1 cellular context compared by ENCODE assay signal in the genomic region with DNA sequence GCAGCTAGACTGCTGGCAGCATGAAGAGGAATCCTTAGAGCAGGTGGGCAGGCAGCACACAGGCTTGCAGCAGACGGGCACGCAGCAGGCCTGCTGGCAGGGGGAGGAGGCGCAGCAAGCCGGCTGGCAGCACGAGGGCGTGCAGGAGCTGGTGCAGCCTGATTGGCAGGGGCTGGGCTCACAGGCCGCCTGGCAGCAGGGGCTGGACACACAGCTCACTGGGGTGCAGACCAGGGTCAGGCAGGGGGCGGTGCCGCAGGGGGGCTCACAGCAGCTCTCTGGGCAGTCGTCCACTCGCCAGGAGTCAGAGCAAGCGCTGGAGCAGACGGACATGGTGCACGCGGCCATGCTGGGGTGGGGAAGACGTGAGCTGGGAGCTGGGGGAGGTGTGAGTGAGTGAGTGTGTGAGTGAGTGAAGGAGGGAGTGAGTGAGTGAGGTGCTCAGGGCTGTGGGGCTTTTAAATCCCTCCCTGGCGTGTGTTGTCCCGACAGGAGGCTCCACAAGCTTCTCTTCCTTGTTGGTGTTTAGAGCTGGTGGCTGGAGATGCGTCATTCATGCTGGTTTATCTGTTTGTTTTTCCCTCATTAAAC.
TF ChIP-seq lines count a peak whose summit lies in the region.

A gene with protein sequence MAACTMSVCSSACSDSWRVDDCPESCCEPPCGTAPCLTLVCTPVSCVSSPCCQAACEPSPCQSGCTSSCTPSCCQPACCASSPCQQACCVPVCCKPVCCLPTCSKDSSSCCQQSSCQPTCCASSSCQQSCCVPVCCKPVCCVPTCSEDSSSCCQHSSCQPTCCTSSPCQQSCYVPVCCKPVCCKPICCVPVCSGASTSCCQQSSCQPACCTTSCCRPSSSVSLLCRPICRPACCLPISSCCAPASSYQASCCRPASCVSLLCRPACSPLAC (minus strand): TSS at position 374 of the 591 bp plus-strand sequence. CDS start 26 bp downstream, at position 348.

TF ChIP-seq in HEK293, 187 proteins besides CTCF, POLR2A, EP300 and RAD21:
- peak; percentile 76 for TF ChIP-seq ZIC2 (tag by site-specific recombination; IDR thresholded peaks at IDR 0.05)
TF ChIP-seq in HEK293: peak in this region for 1; not testable (repeated sequence) for 186.
